8 cellular contexts compared by ENCODE assay signal in genomic region chr12:96578526-96579125, GRCh38.
DNase-seq lines count a peak whose midpoint lies in the region; ATAC-seq and TF ChIP-seq lines count a peak whose summit lies in the region.

No MANE protein-coding gene starts in this region.

- no peak overlapping the region for H3K27ac Mint-ChIP-seq in chondrocyte (ENCODE audit: unreplicated experiment)

- H3K4me3 ChIP-seq in mesendoderm (ENCODE audit: low read length): no peak overlapping the region

- no peak overlapping the region for H2BK5ac ChIP-seq in mesendoderm (ENCODE audit: low read length)

- peak; percentile 93 for TF ChIP-seq CTCF in chondrocyte (IDR thresholded peaks at IDR 0.05)

- H3K79me2 ChIP-seq in mesendoderm (ENCODE audit: control insufficient read depth, insufficient read depth, low read length): no peaks in the 10 kb centered on the region

- ATAC-seq in Right ventricle myocardium superior (ENCODE audit: poor library complexity): peak; percentile 57

- H3K9me3 Mint-ChIP-seq in chondrocyte (ENCODE audit: low read depth): no peaks in the 10 kb centered on the region

- peaks cover 6% of the 10 kb centered on the region for H3K27me3 Mint-ChIP-seq in chondrocyte (ENCODE audit: low read depth)

- H3K23ac ChIP-seq in mesendoderm (ENCODE audit: low read length): no peak overlapping the region

- no peak overlapping the region for H3K4me2 ChIP-seq in mesendoderm (ENCODE audit: low read length)

- H2BK120ac ChIP-seq in mesendoderm (ENCODE audit: low read depth, low read length): no peak overlapping the region

- H4K8ac ChIP-seq in mesendoderm (ENCODE audit: low read depth, low read length): no peak overlapping the region

- no peak overlapping the region for H2AK5ac ChIP-seq in mesendoderm (ENCODE audit: low read length)

- H3K4me1 ChIP-seq in mesendoderm (ENCODE audit: control insufficient read depth, low read depth, low read length): no peaks in the 10 kb centered on the region

- H2BK15ac ChIP-seq in mesendoderm (replicated peaks; ENCODE audit: low read depth): no peak overlapping the region

- H3K27ac ChIP-seq in mesendoderm (ENCODE audit: low read depth, low read length): no peak overlapping the region

- no peaks in the 10 kb centered on the region for H3K4me1 Mint-ChIP-seq in chondrocyte (ENCODE audit: low read depth)

- H3K4ac ChIP-seq in mesendoderm (ENCODE audit: low read depth, low read length): no peak overlapping the region

- no peak overlapping the region for H3K9ac ChIP-seq in mesendoderm (ENCODE audit: low read length)

- WGBS in mesendoderm (ENCODE audit: extremely low coverage, insufficient coverage, low lambda C conversion rate): no CpG with 5 or more reads among the region's 3 CpGs

- no peak overlapping the region for H3K18ac ChIP-seq in mesendoderm (ENCODE audit: low read length)

- intact Hi-C loops in Right ventricle myocardium superior (cut with DNase I) (loop anchor here (5.0 to 10.0 kb wide), 2 partner anchors 404 to 726 kb away; no protein-coding TSS in a partner anchor), cardiac septum (cut with DNase I) (loop anchor here (5.0 to 10.0 kb wide), 2 partner anchors 409 to 826 kb away; no protein-coding TSS in a partner anchor)

- DNase-seq in Right ventricle myocardium superior: no peak
- no peak for DNase-seq in cardiac septum (ENCODE audit: low spot score)
- peak; percentile 60 for DNase-seq in H4 (ENCODE audit: low spot score)
- peak; percentile 51 for DNase-seq in KBM-7
- DNase-seq in NOMO-1 treated with dmso at 0.1 percent for 144 hours (lab: John Stamatoyannopoulos, UW; ENCODE audit: unreplicated experiment): peak; percentile 42
- no peak for DNase-seq in chondrocyte (ENCODE audit: low spot score)
- DNase-seq in mesendoderm: peak; percentile 69
- DNase-seq in islet precursor cell: no peak

- H3K36me3 Mint-ChIP-seq in chondrocyte (ENCODE audit: low read depth): no peaks in the 10 kb centered on the region

- no peak overlapping the region for H3K56ac ChIP-seq in mesendoderm (ENCODE audit: low read length)

- H3K27me3 ChIP-seq in mesendoderm (ENCODE audit: insufficient read depth, low read length, poor library complexity): no peaks in the 10 kb centered on the region

- no peaks in the 10 kb centered on the region for H3K36me3 ChIP-seq in mesendoderm (ENCODE audit: control insufficient read depth, insufficient read depth, low read length)

- no peak overlapping the region for H4K5ac ChIP-seq in mesendoderm (ENCODE audit: low read length)

- no peak overlapping the region for H3K4me3 Mint-ChIP-seq in chondrocyte (ENCODE audit: unreplicated experiment)

- no peaks in the 10 kb centered on the region for H3K79me1 ChIP-seq in mesendoderm (ENCODE audit: low read length)

- in situ Hi-C loops in KBM-7 (cut with MboI; ENCODE audit: low pct_unique_long_range_greater_than_20kb, low sequenced_read_pairs): no loop called here

Comparison
In these comparisons a context has a peak if more than half of its experiments do, and no peak if none do; other contexts are left out.
1. DNase-seq: peak in H4 (single experiment), KBM-7 (single experiment), NOMO-1 treated with dmso at 0.1 percent for 144 hours (single experiment) and mesendoderm (single experiment); none in Right ventricle myocardium superior (single experiment), cardiac septum (single experiment), chondrocyte (single experiment) and islet precursor cell (single experiment).